In genomic region chr3:43105224-43105596, GRCh38 we compare ENCODE assay signal across 8 cellular contexts. TPM values are rescaled to one million over a fixed set of nuclear protein-coding genes. Genes with fewer than 3 reads are reported as not detected.
DNase-seq lines count a peak whose midpoint lies in the region; ATAC-seq and TF ChIP-seq lines count a peak whose summit lies in the region.

No MANE protein-coding gene starts in this region.

- H3K4ac ChIP-seq in mesenchymal stem cell (ENCODE audit: low read depth in 1 of 2, low read length in 2 of 2) = no peak overlapping the region

- no peak overlapping the region for H4K8ac ChIP-seq in mesenchymal stem cell (ENCODE audit: low read length)

- H3K27ac ChIP-seq in brain microvascular endothelial cell = no peak overlapping the region
- no peak overlapping the region for H3K27ac ChIP-seq in mesenchymal stem cell (ENCODE audit: low read length, poor library complexity, severe bottlenecking)
- no peak overlapping the region for H3K27ac ChIP-seq in suprapubic skin

- peak overlapping the region; percentile 56 for H3K4me2 ChIP-seq in mesenchymal stem cell (ENCODE audit: low read length, poor library complexity, severe bottlenecking)

- no peak overlapping the region for H3K23ac ChIP-seq in mesenchymal stem cell (ENCODE audit: low read length in 2 of 2)

- H2AFZ ChIP-seq in mesenchymal stem cell (ENCODE audit: low read depth, low read length) = no peak overlapping the region

- in situ Hi-C loops in brain microvascular endothelial cell (cut with HindIII; ENCODE audit: low pct_ligation_motif_present, low sequenced_read_pairs) = no loop called here
- in situ Hi-C loops in GM13976 (cut with MboI; ENCODE audit: low sequenced_read_pairs, unreplicated experiment) = no loop called here

- WGBS in mesenchymal stem cell = 80% methylated on average over 4 of the region's 19 CpGs
- WGBS in suprapubic skin = 20% methylated on average over 8 of the region's 19 CpGs

- H3K36me3 ChIP-seq in brain microvascular endothelial cell (replicated peaks) (no peaks in the 10 kb centered on the region), mesenchymal stem cell (ENCODE audit: control insufficient read depth in 1 of 2, insufficient read depth in 2 of 2, low read depth in 1 of 2, low read length in 2 of 2) (no peaks in the 10 kb centered on the region), suprapubic skin (no peaks in the 10 kb centered on the region)

- TF ChIP-seq EP300 in suprapubic skin (IDR thresholded peaks at IDR 0.05) = no peak

- no peak overlapping the region for H2BK12ac ChIP-seq in mesenchymal stem cell (ENCODE audit: low read length in 2 of 2)

- H3K18ac ChIP-seq in mesenchymal stem cell (ENCODE audit: low read depth in 1 of 2, low read length in 2 of 2) = no peak overlapping the region

- peak overlapping the region; percentile 73 for H3K4me3 ChIP-seq in brain microvascular endothelial cell (ENCODE audit: low read depth, low read length)
- H3K4me3 ChIP-seq in mesenchymal stem cell (ENCODE audit: insufficient read depth in 1 of 2, low read depth in 1 of 2, low read length in 2 of 2) = peak overlapping the region; percentile 35 to 81
- H3K4me3 ChIP-seq in suprapubic skin = peak overlapping the region; percentile 71

- H4K91ac ChIP-seq in mesenchymal stem cell (ENCODE audit: low read length) = no peak overlapping the region

- peaks cover 8% of the 10 kb centered on the region for H3K4me1 ChIP-seq in mesenchymal stem cell (ENCODE audit: control insufficient read depth, insufficient read depth, low read depth, low read length)
- H3K4me1 ChIP-seq in suprapubic skin = peaks cover 22% of the 10 kb centered on the region

- DNase-seq in stimulated activated CD4-positive, alpha-beta T cell treated with anti-CD3 and anti-CD28 coated beads, Interleukin-12 subunit alpha, Interleukin-12 subunit beta, amount 100 ng/mL, for 4 hours = peak; percentile 13
- no peak for DNase-seq in stimulated activated CD4-positive, alpha-beta T cell treated with anti-CD3 and anti-CD28 coated beads, Interleukin-4, amount 100 ng/mL, for 24 hours
- no peak for DNase-seq in brain microvascular endothelial cell
- no peak for DNase-seq in mesenchymal stem cell
- DNase-seq in suprapubic skin (ENCODE audit: low spot score in 2 of 2) = no peak
- DNase-seq in GM13976 (ENCODE audit: low spot score) = no peak
- no peak for DNase-seq in NCI-H748 treated with DMSO at 0.1 percent for 48 hours (lab: John Stamatoyannopoulos, UW)

- TF ChIP-seq POLR2A in suprapubic skin (IDR thresholded peaks at IDR 0.05) = no peak

- H3K79me1 ChIP-seq in mesenchymal stem cell (replicated peaks; ENCODE audit: low read length, poor library complexity, severe bottlenecking) = peaks cover 24% of the 10 kb centered on the region

- H3K9me3 ChIP-seq in mesenchymal stem cell (ENCODE audit: control insufficient read depth, low read length) (no peaks in the 10 kb centered on the region), suprapubic skin (no peaks in the 10 kb centered on the region)

- no peak overlapping the region for H2BK5ac ChIP-seq in mesenchymal stem cell (ENCODE audit: low read depth, low read length, poor library complexity, severe bottlenecking)

- H3K14ac ChIP-seq in mesenchymal stem cell (ENCODE audit: low read length in 2 of 2) = no peak overlapping the region

- ATAC-seq in GM19035 (IDR thresholded peaks at IDR 0.05; ENCODE audit: unreplicated experiment) = no peak

- H3K27me3 ChIP-seq in brain microvascular endothelial cell (replicated peaks) (no peaks in the 10 kb centered on the region), mesenchymal stem cell (ENCODE audit: control insufficient read depth in 1 of 2, insufficient read depth in 1 of 2, low read length in 2 of 2) (peaks cover 0 to 3% of the 10 kb centered on the region in 2 experiments), suprapubic skin (no peaks in the 10 kb centered on the region)

- H3K9ac ChIP-seq in mesenchymal stem cell (ENCODE audit: low read length) = peak overlapping the region; percentile 53

- TF ChIP-seq CTCF in brain microvascular endothelial cell (IDR thresholded peaks at IDR 0.05; ENCODE audit: low read depth, low read length, missing control alignments) (no peak), suprapubic skin (IDR thresholded peaks at IDR 0.05) (no peak), GM13976 (IDR thresholded peaks at IDR 0.05; ENCODE audit: borderline replicate concordance, control extremely low read depth, extremely low read depth, insufficient read depth, missing control alignments) (no peak)

- no peak overlapping the region for H2BK15ac ChIP-seq in mesenchymal stem cell (ENCODE audit: low read depth, poor library complexity, severe bottlenecking)

- H2BK120ac ChIP-seq in mesenchymal stem cell (ENCODE audit: low read depth, low read length) = no peak overlapping the region

- H2AK5ac ChIP-seq in mesenchymal stem cell (ENCODE audit: low read length, severe bottlenecking) = no peak overlapping the region

RNA-seq across cellular contexts. Expression of gene POMGNT2, which starts 0.7 kb away (rescaled TPM):
- 7.2 TPM for polyA plus RNA-seq in mesenchymal stem cell (2013, experiment 1 of 2)
- polyA plus RNA-seq in mesenchymal stem cell (2013, experiment 2 of 2) = 7.2 TPM
- total RNA-seq in suprapubic skin = 10 to 100 TPM; 15.8 to 29.9 (median 24.1) TPM
